Comparison of ENCODE assay signal across 2 cellular contexts in genomic region chr15:99090011-99090699, GRCh38.
TF ChIP-seq lines count a peak whose summit lies in the region.

No MANE protein-coding gene starts in this region.

TF ChIP-seq in IMR-90, 13 proteins besides CTCF, POLR2A, EP300 and RAD21:
- TF ChIP-seq USF2 (IDR thresholded peaks at IDR 0.05; ENCODE audit: low read depth, low read length) (no peak), MAZ (IDR thresholded peaks at IDR 0.05; ENCODE audit: borderline replicate concordance, low read depth, low read length) (no peak), NFE2L2 (IDR thresholded peaks at IDR 0.05; ENCODE audit: low read depth, low read length) (no peak), RCOR1 (IDR thresholded peaks at IDR 0.05; ENCODE audit: insufficient replicate concordance, low read length) (no peak)

TF ChIP-seq in HEK293T, 16 proteins besides CTCF, POLR2A, EP300 and RAD21:
- TF ChIP-seq TARDBP (IDR thresholded peaks at IDR 0.05) (no peak), SUZ12 (IDR thresholded peaks at IDR 0.05) (no peak), ARNT (IDR thresholded peaks at IDR 0.05) (no peak)
